22 cellular contexts compared by ENCODE assay signal in genomic region chr13:27915301-27916207, GRCh38. TPM values are rescaled to one million over a fixed set of nuclear protein-coding genes. Genes with fewer than 3 reads are reported as not detected.
"Had no signal": no experiment of that assay in that cellular context is flagged by ENCODE, and none has a peak within 500 bp of the region (broad histone marks: within the 10 kb centered on the region; RNA-seq: fewer than 3 reads in every experiment).

No MANE protein-coding gene starts in this region.

- H3K27me3 ChIP-seq: pancreas had no signal

- ATAC-seq: left ventricle myocardium superior, pancreas, T-cell had no signal

- H3K4me3 ChIP-seq: dorsolateral prefrontal cortex, neural progenitor cell, pancreas, thyroid gland, uterus had no signal

- H3K27ac ChIP-seq: dorsolateral prefrontal cortex, neural progenitor cell, thyroid gland, uterus had no signal

- H2AFZ ChIP-seq: neural progenitor cell had no signal

- H3K36me3 ChIP-seq: neural progenitor cell, pancreas, thyroid gland, uterus had no signal

- H3K4me3 Mint-ChIP-seq: activated CD4-positive, alpha-beta T cell treated with anti-CD3 and anti-CD28 coated beads, Interleukin-2, amount 10 ng/mL, durations not matched to agents 24 days and 14 days; neural progenitor cell had no signal

- FAIRE-seq: endometrium, pancreas had no signal

- H3K9me3 ChIP-seq: pancreas, thyroid gland, uterus had no signal

- H3K9ac ChIP-seq: neural progenitor cell had no signal

- DNase-seq: activated CD4-positive, alpha-beta T cell treated with anti-CD3 and anti-CD28 coated beads, Interleukin-2, amount 10 ng/mL, durations not matched to agents 24 days and 14 days; activated CD8-positive, alpha-beta memory T cell treated with anti-CD3 and anti-CD28 coated beads for 24 hours; activated naive CD4-positive, alpha-beta T cell treated with anti-CD3 and anti-CD28 coated beads, Interleukin-2, amount 50 U/mL, for 16 hours; activated T-cell treated with anti-CD3 and anti-CD28 coated beads for 4 hours; dorsolateral prefrontal cortex; foreskin melanocyte; head of caudate nucleus; islet precursor cell; left ventricle myocardium superior; stimulated activated CD4-positive, alpha-beta T cell treated with anti-CD3 and anti-CD28 coated beads, Interleukin-4, amount 100 ng/mL, for 24 hours; T-cell; T1000; thyroid gland; uterus had no signal

- H3K4me2 ChIP-seq: neural progenitor cell had no signal

- H3K9me3 Mint-ChIP-seq: activated T-helper 2 cell treated with anti-CD3 and anti-CD28 coated beads, Interferon-gamma antibody, Interleukin-2, Interleukin-4, amounts not matched to agents 10 μg/mL and 5 μg/mL and 100 μg/mL, durations not matched to agents 14 hours and 24 hours and 36 hours; neural progenitor cell; T-cell had no signal

- H3K27ac Mint-ChIP-seq: activated CD4-positive, alpha-beta T cell treated with anti-CD3 and anti-CD28 coated beads, Interleukin-2, amount 10 ng/mL, durations not matched to agents 24 days and 14 days; activated T-helper 2 cell treated with anti-CD3 and anti-CD28 coated beads, Interferon-gamma antibody, Interleukin-2, Interleukin-4, amounts not matched to agents 10 μg/mL and 5 μg/mL and 100 μg/mL, durations not matched to agents 14 hours and 24 hours and 36 hours; brain; neural progenitor cell had no signal

- H3K36me3 Mint-ChIP-seq: brain, neural progenitor cell, T-cell had no signal

RNA-seq across cellular contexts. Expression of gene PDX1, which starts 4.2 kb away (rescaled TPM):
- total RNA-seq: activated CD4-positive, alpha-beta T cell treated with anti-CD3 and anti-CD28 coated beads, Interleukin-2, amount 10 ng/mL, durations not matched to agents 24 days and 14 days; activated T-helper 2 cell treated with anti-CD3 and anti-CD28 coated beads, Interferon-gamma antibody, Interleukin-2, Interleukin-4, amounts not matched to agents 10 μg/mL and 5 μg/mL and 100 μg/mL, durations not matched to agents 14 hours and 24 hours and 36 hours; cerebellum; dorsolateral prefrontal cortex; left ventricle myocardium superior; myocyte; renal cortical epithelial cell; T-cell; thyroid gland; uterus had no signal

RNA-seq across cellular contexts. Expression of gene CDX2, which starts 53.6 kb away (rescaled TPM):
- total RNA-seq: activated CD4-positive, alpha-beta T cell treated with anti-CD3 and anti-CD28 coated beads, Interleukin-2, amount 10 ng/mL, durations not matched to agents 24 days and 14 days; activated T-helper 2 cell treated with anti-CD3 and anti-CD28 coated beads, Interferon-gamma antibody, Interleukin-2, Interleukin-4, amounts not matched to agents 10 μg/mL and 5 μg/mL and 100 μg/mL, durations not matched to agents 14 hours and 24 hours and 36 hours; cerebellum; left ventricle myocardium superior; myocyte; renal cortical epithelial cell; thyroid gland had no signal
